ENCODE assay signal across 21 cellular contexts in the genomic region with DNA sequence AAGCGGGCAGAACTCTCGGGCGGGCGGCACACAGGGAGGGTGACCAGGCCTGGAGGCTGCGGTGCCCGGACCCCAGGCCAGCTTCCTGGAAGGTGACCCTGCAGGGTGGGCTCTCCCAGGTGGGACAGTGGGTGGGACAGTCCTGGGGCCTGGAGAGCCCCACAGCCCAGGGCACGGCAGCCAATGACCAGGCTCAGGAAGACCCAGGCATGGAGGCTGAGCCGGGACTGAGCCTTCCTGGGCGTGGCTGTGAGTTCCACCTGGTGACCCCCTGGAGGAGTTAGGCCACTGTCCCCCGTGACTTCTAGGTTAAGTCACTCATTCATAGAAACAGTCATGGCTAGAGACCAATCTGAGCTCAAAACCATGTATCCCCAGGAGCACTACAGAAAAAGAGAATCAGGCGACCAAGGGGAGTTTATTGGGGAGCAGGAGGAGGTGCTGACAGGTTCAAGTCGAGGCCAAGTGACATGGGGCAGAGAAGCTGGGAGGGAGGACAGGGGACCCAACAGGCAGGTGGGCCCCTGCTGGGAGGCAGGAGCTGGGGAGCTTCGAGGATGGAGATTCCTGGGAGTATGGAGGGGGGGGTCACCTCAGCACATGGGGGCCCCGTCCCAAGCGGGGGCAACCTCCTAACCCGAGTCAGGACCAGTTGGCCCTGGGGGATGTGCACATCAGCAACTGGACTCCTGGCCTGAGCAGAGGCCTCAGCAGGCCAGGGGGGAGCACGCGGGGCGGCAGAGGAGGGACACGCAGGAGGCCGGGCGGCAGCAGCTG. TPM values are rescaled to one million over a fixed set of nuclear protein-coding genes. Genes with fewer than 3 reads are reported as not detected.
"Had no signal": no experiment of that assay in that cellular context is flagged by ENCODE, and none has a peak within 500 bp of the region (broad histone marks: within the 10 kb centered on the region; RNA-seq: fewer than 3 reads in every experiment).

No MANE protein-coding gene starts in this region.

- H3K4me3 Mint-ChIP-seq: activated CD4-positive, alpha-beta T cell treated with anti-CD3 and anti-CD28 coated beads, Interleukin-2, amount 10 ng/mL, durations not matched to agents 24 days and 14 days; activated CD8-positive, alpha-beta T cell treated with anti-CD3 and anti-CD28 coated beads for 36 hours; activated T-helper 1 cell treated with anti-CD3 and anti-CD28 coated beads, Interleukin-12 subunit alpha, Interleukin-12 subunit beta, Interleukin-2, Interleukin-4 antibody, amounts not matched to agents 30 ng/mL and 10 ng/mL and 1 ng/mL, durations not matched to agents 14 hours and 24 hours and 36 hours; nephron; type B pancreatic cell had no signal

- H3K9me3 ChIP-seq: testis had no signal

- H3K36me3 Mint-ChIP-seq: type B pancreatic cell had no signal

- H3K27ac Mint-ChIP-seq: activated CD4-positive, alpha-beta T cell treated with anti-CD3 and anti-CD28 coated beads, Interleukin-2, amount 10 ng/mL, durations not matched to agents 24 days and 14 days; activated CD8-positive, alpha-beta T cell treated with anti-CD3 and anti-CD28 coated beads for 36 hours; activated naive CD8-positive, alpha-beta T cell treated with anti-CD3 and anti-CD28 coated beads for 36 hours; activated T-helper 1 cell treated with anti-CD3 and anti-CD28 coated beads, Interleukin-12 subunit alpha, Interleukin-12 subunit beta, Interleukin-2, Interleukin-4 antibody, amounts not matched to agents 30 ng/mL and 10 ng/mL and 1 ng/mL, durations not matched to agents 14 hours and 24 hours and 36 hours; nephron; progenitor cell of endocrine pancreas; type B pancreatic cell had no signal

- ATAC-seq: activated CD8-positive, alpha-beta T cell treated with anti-CD3 and anti-CD28 coated beads for 36 hours; left cardiac atrium had no signal

- H3K27ac ChIP-seq: cardiac muscle cell, hepatocyte, testis had no signal

- H3K4me1 ChIP-seq: testis had no signal

- H3K27me3 ChIP-seq: cardiac muscle cell, testis had no signal

- H3K9me3 Mint-ChIP-seq: type B pancreatic cell had no signal

- H3K4me1 Mint-ChIP-seq: nephron had no signal

- H3K36me3 ChIP-seq: cardiac muscle cell had no signal

- H3K27me3 Mint-ChIP-seq: activated naive CD8-positive, alpha-beta T cell treated with anti-CD3 and anti-CD28 coated beads for 36 hours had no signal

- DNase-seq: activated CD4-positive, alpha-beta T cell treated with anti-CD3 and anti-CD28 coated beads, Interleukin-2, amount 10 ng/mL, durations not matched to agents 24 days and 14 days; activated CD8-positive, alpha-beta T cell treated with anti-CD3 and anti-CD28 coated beads for 36 hours; activated gamma-delta T cell treated with Interleukin-2 at 50 U/mL for 16 hours; activated naive CD8-positive, alpha-beta T cell treated with anti-CD3 and anti-CD28 coated beads for 36 hours; amniotic stem cell; dermis blood vessel endothelial cell; effector memory CD4-positive, alpha-beta T cell; foreskin fibroblast; left cardiac atrium; occipital lobe; stimulated activated CD4-positive, alpha-beta T cell treated with anti-CD3 and anti-CD28 coated beads, Interleukin-2, amount 100 ng/mL, for 24 hours; T-helper 1 cell; T1000; testis had no signal

- H3K4me3 ChIP-seq: cardiac muscle cell, hepatocyte, testis had no signal

RNA-seq across cellular contexts. Expression of gene KRTAP10-5, which starts 1.2 kb away (rescaled TPM):
- total RNA-seq: activated CD4-positive, alpha-beta T cell treated with anti-CD3 and anti-CD28 coated beads, Interleukin-2, amount 10 ng/mL, durations not matched to agents 24 days and 14 days; activated CD8-positive, alpha-beta T cell treated with anti-CD3 and anti-CD28 coated beads for 36 hours; activated naive CD8-positive, alpha-beta T cell treated with anti-CD3 and anti-CD28 coated beads for 36 hours; activated T-helper 1 cell treated with anti-CD3 and anti-CD28 coated beads, Interleukin-12 subunit alpha, Interleukin-12 subunit beta, Interleukin-2, Interleukin-4 antibody, amounts not matched to agents 30 ng/mL and 10 ng/mL and 1 ng/mL, durations not matched to agents 14 hours and 24 hours and 36 hours; cardiac muscle cell; chondrocyte; dermis blood vessel endothelial cell; hepatocyte; left cardiac atrium; occipital lobe; progenitor cell of endocrine pancreas; testis had no signal

RNA-seq across cellular contexts. Expression of gene KRTAP10-4, which starts 5.7 kb away (rescaled TPM):
- total RNA-seq: activated CD4-positive, alpha-beta T cell treated with anti-CD3 and anti-CD28 coated beads, Interleukin-2, amount 10 ng/mL, durations not matched to agents 24 days and 14 days; activated CD8-positive, alpha-beta T cell treated with anti-CD3 and anti-CD28 coated beads for 36 hours; activated naive CD8-positive, alpha-beta T cell treated with anti-CD3 and anti-CD28 coated beads for 36 hours; activated T-helper 1 cell treated with anti-CD3 and anti-CD28 coated beads, Interleukin-12 subunit alpha, Interleukin-12 subunit beta, Interleukin-2, Interleukin-4 antibody, amounts not matched to agents 30 ng/mL and 10 ng/mL and 1 ng/mL, durations not matched to agents 14 hours and 24 hours and 36 hours; cardiac muscle cell; chondrocyte; dermis blood vessel endothelial cell; hepatocyte; left cardiac atrium; occipital lobe; progenitor cell of endocrine pancreas had no signal

RNA-seq across cellular contexts. Expression of gene KRTAP10-6, which starts 13.1 kb away (rescaled TPM):
- total RNA-seq: activated CD4-positive, alpha-beta T cell treated with anti-CD3 and anti-CD28 coated beads, Interleukin-2, amount 10 ng/mL, durations not matched to agents 24 days and 14 days; activated CD8-positive, alpha-beta T cell treated with anti-CD3 and anti-CD28 coated beads for 36 hours; activated naive CD8-positive, alpha-beta T cell treated with anti-CD3 and anti-CD28 coated beads for 36 hours; activated T-helper 1 cell treated with anti-CD3 and anti-CD28 coated beads, Interleukin-12 subunit alpha, Interleukin-12 subunit beta, Interleukin-2, Interleukin-4 antibody, amounts not matched to agents 30 ng/mL and 10 ng/mL and 1 ng/mL, durations not matched to agents 14 hours and 24 hours and 36 hours; cardiac muscle cell; chondrocyte; dermis blood vessel endothelial cell; hepatocyte; left cardiac atrium; occipital lobe; progenitor cell of endocrine pancreas; testis had no signal

RNA-seq across cellular contexts. Expression of gene KRTAP10-3, which starts 20.6 kb away (rescaled TPM):
- total RNA-seq: activated CD4-positive, alpha-beta T cell treated with anti-CD3 and anti-CD28 coated beads, Interleukin-2, amount 10 ng/mL, durations not matched to agents 24 days and 14 days; activated CD8-positive, alpha-beta T cell treated with anti-CD3 and anti-CD28 coated beads for 36 hours; activated naive CD8-positive, alpha-beta T cell treated with anti-CD3 and anti-CD28 coated beads for 36 hours; activated T-helper 1 cell treated with anti-CD3 and anti-CD28 coated beads, Interleukin-12 subunit alpha, Interleukin-12 subunit beta, Interleukin-2, Interleukin-4 antibody, amounts not matched to agents 30 ng/mL and 10 ng/mL and 1 ng/mL, durations not matched to agents 14 hours and 24 hours and 36 hours; cardiac muscle cell; chondrocyte; dermis blood vessel endothelial cell; hepatocyte; left cardiac atrium; occipital lobe; progenitor cell of endocrine pancreas; testis had no signal

RNA-seq across cellular contexts. Expression of gene KRTAP10-7, which starts 21.2 kb away (rescaled TPM):
- total RNA-seq: activated CD4-positive, alpha-beta T cell treated with anti-CD3 and anti-CD28 coated beads, Interleukin-2, amount 10 ng/mL, durations not matched to agents 24 days and 14 days; activated CD8-positive, alpha-beta T cell treated with anti-CD3 and anti-CD28 coated beads for 36 hours; activated naive CD8-positive, alpha-beta T cell treated with anti-CD3 and anti-CD28 coated beads for 36 hours; activated T-helper 1 cell treated with anti-CD3 and anti-CD28 coated beads, Interleukin-12 subunit alpha, Interleukin-12 subunit beta, Interleukin-2, Interleukin-4 antibody, amounts not matched to agents 30 ng/mL and 10 ng/mL and 1 ng/mL, durations not matched to agents 14 hours and 24 hours and 36 hours; cardiac muscle cell; chondrocyte; dermis blood vessel endothelial cell; hepatocyte; left cardiac atrium; occipital lobe; progenitor cell of endocrine pancreas had no signal
